In genomic region chr14:68899033-68899603, GRCh38 we compare ENCODE assay signal across 10 cellular contexts.
A peak's percentile ranks its signal among the peaks of the same experiment; 100 is the strongest.
DNase-seq lines count a peak whose midpoint lies in the region; ATAC-seq and TF ChIP-seq lines count a peak whose summit lies in the region.
"Had no signal": no experiment of that assay in that cellular context is flagged by ENCODE, and none has a peak within 500 bp of the region (broad histone marks: within the 10 kb centered on the region; RNA-seq: fewer than 3 reads in every experiment).

No MANE protein-coding gene starts in this region.

- no peaks in the 10 kb centered on the region for H3K27me3 ChIP-seq in CD8-positive, alpha-beta T cell (ENCODE audit: insufficient read depth, low read length)
- no peaks in the 10 kb centered on the region for H3K27me3 ChIP-seq in RWPE2 (ENCODE audit: insufficient read depth, poor library complexity, severe bottlenecking)
- H3K27me3 ChIP-seq in rectal smooth muscle tissue (ENCODE audit: control insufficient read depth, insufficient read depth, low read length): no peaks in the 10 kb centered on the region

- H3K27me3 Mint-ChIP-seq in CD8-positive, alpha-beta T cell (ENCODE audit: low read depth): no peaks in the 10 kb centered on the region
- no peaks in the 10 kb centered on the region for H3K27me3 Mint-ChIP-seq in dendritic cell treated with granulocyte-macrophage colony-stimulating factor and Interleukin-4, amounts not matched to agents 40 ng/mL and 50 ng/mL, for 4 days

- no peak for TF ChIP-seq CTCF in CD8-positive, alpha-beta T cell (IDR thresholded peaks at IDR 0.05)
- TF ChIP-seq CTCF in RWPE2 (IDR thresholded peaks at IDR 0.05; ENCODE audit: poor library complexity, severe bottlenecking): no peak
- no peak for TF ChIP-seq CTCF in GM10248 (IDR thresholded peaks at IDR 0.05; ENCODE audit: control extremely low read depth, extremely low read depth, low read depth, missing control alignments)

- H3K4me3 Mint-ChIP-seq in CD8-positive, alpha-beta T cell: no peak overlapping the region
- H3K4me3 Mint-ChIP-seq in dendritic cell treated with granulocyte-macrophage colony-stimulating factor and Interleukin-4, amounts not matched to agents 40 ng/mL and 50 ng/mL, for 4 days: no peak overlapping the region
- H3K4me3 Mint-ChIP-seq: CD14-positive monocyte had no signal

- H3K27ac ChIP-seq in CD8-positive, alpha-beta T cell (ENCODE audit: low read depth, low read length): peak overlapping the region; percentile 28
- H3K27ac ChIP-seq in RWPE2 (ENCODE audit: poor library complexity, severe bottlenecking) (peak overlapping the region; percentile 3), rectal smooth muscle tissue (ENCODE audit: low read depth, low read length) (peak overlapping the region; percentile 91)

- H3K9me3 ChIP-seq in CD8-positive, alpha-beta T cell (ENCODE audit: low read length): no peaks in the 10 kb centered on the region
- no peaks in the 10 kb centered on the region for H3K9me3 ChIP-seq in RWPE2 (ENCODE audit: severe bottlenecking)

- H3K36me3 Mint-ChIP-seq in CD8-positive, alpha-beta T cell: peaks cover 85% of the 10 kb centered on the region
- H3K36me3 Mint-ChIP-seq in dendritic cell treated with granulocyte-macrophage colony-stimulating factor and Interleukin-4, amounts not matched to agents 40 ng/mL and 50 ng/mL, for 4 days (ENCODE audit: low read depth): peaks cover 98% of the 10 kb centered on the region

- intact Hi-C loops in CD8-positive, alpha-beta T cell (cut with DNase I, micrococcal nuclease): no loop called here
- intact Hi-C loops in dendritic cell treated with granulocyte-macrophage colony-stimulating factor and Interleukin-4, amounts not matched to agents 40 ng/mL and 50 ng/mL, for 4 days (cut with micrococcal nuclease): no loop called here

- peak overlapping the region; percentile 1 for H3K9ac ChIP-seq in rectal smooth muscle tissue (ENCODE audit: low read length)

- H3K36me3 ChIP-seq in CD8-positive, alpha-beta T cell (ENCODE audit: insufficient read depth, low read length): peaks cover 68% of the 10 kb centered on the region
- H3K36me3 ChIP-seq in RWPE2 (ENCODE audit: low read depth): peaks cover 100% of the 10 kb centered on the region
- H3K36me3 ChIP-seq in rectal smooth muscle tissue (ENCODE audit: control insufficient read depth, insufficient read depth, low read length): peaks cover 47% of the 10 kb centered on the region

- H3K4me1 Mint-ChIP-seq in CD8-positive, alpha-beta T cell (ENCODE audit: low read depth): peaks cover 27% of the 10 kb centered on the region
- peaks cover 37% of the 10 kb centered on the region for H3K4me1 Mint-ChIP-seq in dendritic cell treated with granulocyte-macrophage colony-stimulating factor and Interleukin-4, amounts not matched to agents 40 ng/mL and 50 ng/mL, for 4 days (ENCODE audit: low read depth)

- peak overlapping the region; percentile 76 for H3K27ac Mint-ChIP-seq in CD8-positive, alpha-beta T cell
- H3K27ac Mint-ChIP-seq in dendritic cell treated with granulocyte-macrophage colony-stimulating factor and Interleukin-4, amounts not matched to agents 40 ng/mL and 50 ng/mL, for 4 days: peak overlapping the region; percentile 4

- H3K9me3 Mint-ChIP-seq in CD8-positive, alpha-beta T cell: no peaks in the 10 kb centered on the region
- no peaks in the 10 kb centered on the region for H3K9me3 Mint-ChIP-seq in dendritic cell treated with granulocyte-macrophage colony-stimulating factor and Interleukin-4, amounts not matched to agents 40 ng/mL and 50 ng/mL, for 4 days

- CTCF ChIA-PET in CD8-positive, alpha-beta T cell (lab: Charles Lee): interaction anchor here (2.6 kb wide), 1 partner anchor 12 kb away, joined by 10 read pairs; no protein-coding TSS in a partner anchor
- CTCF ChIA-PET in GM10248 (lab: Yijun Ruan, JAX): interaction anchor here (0.9 kb wide), 1 partner anchor 169 kb away, joined by 3 read pairs; no protein-coding TSS in a partner anchor

- H3K4me3 ChIP-seq in CD8-positive, alpha-beta T cell (ENCODE audit: low read depth, low read length): no peak overlapping the region
- H3K4me3 ChIP-seq in RWPE2 (ENCODE audit: severe bottlenecking) (no peak overlapping the region), rectal smooth muscle tissue (ENCODE audit: low read length) (no peak overlapping the region)

- POLR2A ChIA-PET in CD8-positive, alpha-beta T cell (lab: Charles Lee): no interaction called here
- POLR2A ChIA-PET in GM10248 (lab: Yijun Ruan, JAX): no interaction called here

- H3K4me1 ChIP-seq in CD8-positive, alpha-beta T cell (ENCODE audit: insufficient read depth, low read length): peaks cover 15% of the 10 kb centered on the region
- H3K4me1 ChIP-seq in RWPE2 (ENCODE audit: insufficient read depth, poor library complexity, severe bottlenecking): no peaks in the 10 kb centered on the region
- H3K4me1 ChIP-seq in rectal smooth muscle tissue (ENCODE audit: control insufficient read depth, insufficient read depth, low read length): peaks cover 42% of the 10 kb centered on the region

- DNase-seq in CD8-positive, alpha-beta T cell: no peak
- DNase-seq in RWPE2 (ENCODE audit: low spot score) (no peak), GM10248 (ENCODE audit: extremely low spot score) (no peak), AG20443 (ENCODE audit: low spot score) (no peak), GDM1 (lab: John Stamatoyannopoulos, UW) (no peak)
- DNase-seq: T1000 had no signal

- ATAC-seq in CD8-positive, alpha-beta T cell: peak; percentile 23
- ATAC-seq in RWPE2 (ENCODE audit: low read depth) (peak; percentile 3; the same call in 2 of the 3 replicates), GM18867 (IDR thresholded peaks at IDR 0.05; ENCODE audit: unreplicated experiment) (no peak)

Comparison
In these comparisons a context has a peak if more than half of its experiments do, and no peak if none do; other contexts are left out.
1. H3K27ac ChIP-seq: peak in every context shown above with its lines; median percentile 91 in rectal smooth muscle tissue; 28 in CD8-positive, alpha-beta T cell; 3 in RWPE2.